In genomic region chr5:120613729-120614128, GRCh38 we compare ENCODE assay signal across 20 cellular contexts.
A peak's percentile ranks its signal among the peaks of the same experiment; 100 is the strongest.
DNase-seq lines count a peak whose midpoint lies in the region; ATAC-seq and TF ChIP-seq lines count a peak whose summit lies in the region.
"Had no signal": no experiment of that assay in that cellular context is flagged by ENCODE, and none has a peak within 500 bp of the region (broad histone marks: within the 10 kb centered on the region; RNA-seq: fewer than 3 reads in every experiment).

No MANE protein-coding gene starts in this region.

- H2AFZ ChIP-seq in neuronal stem cell (ENCODE audit: low read length), result peak overlapping the region; percentile 3

- no peaks in the 10 kb centered on the region for H3K79me1 ChIP-seq in neuronal stem cell (ENCODE audit: low read depth, low read length)

- ATAC-seq in SK-N-SH treated with all-trans-retinoic acid at 6 μM for 48 hours, result peak; percentile 50
- ATAC-seq in HG03469 (IDR thresholded peaks at IDR 0.05; ENCODE audit: unreplicated experiment), result no peak
- ATAC-seq in GM19023 (IDR thresholded peaks at IDR 0.05; ENCODE audit: unreplicated experiment), result no peak
- ATAC-seq: activated naive CD8-positive, alpha-beta T cell treated with anti-CD3 and anti-CD28 coated beads, Interleukin-2, amount 50 U/mL, for 24 hours; natural killer cell had no signal

- H3K36me3 ChIP-seq in neuronal stem cell (replicated peaks in 1 of 2; ENCODE audit: control insufficient read depth in 2 of 2, insufficient read depth in 2 of 2, low read length in 2 of 2) (no peaks in the 10 kb centered on the region), A673 (ENCODE audit: insufficient read depth, low read length, poor library complexity, severe bottlenecking) (no peaks in the 10 kb centered on the region)

- H2BK12ac ChIP-seq in neuronal stem cell (ENCODE audit: low read length), result no peak overlapping the region

- POLR2A ChIA-PET in A673 (lab: Charles Lee; ENCODE audit: low non-redundant PET), result no interaction called here

- H3K4me3 ChIP-seq in fibroblast of mammary gland (ENCODE audit: control insufficient read depth, low read depth, low read length), result no peak overlapping the region
- H3K4me3 ChIP-seq in neuronal stem cell (ENCODE audit: low read length in 2 of 2), result no peak overlapping the region
- H3K4me3 ChIP-seq in A673 (ENCODE audit: low read depth, low read length, poor library complexity, severe bottlenecking), result no peak overlapping the region

- H3K23ac ChIP-seq in neuronal stem cell (ENCODE audit: low read depth, low read length, poor library complexity), result no peak overlapping the region

- H3K27me3 ChIP-seq in neuronal stem cell (ENCODE audit: control insufficient read depth in 3 of 3, insufficient read depth in 3 of 3, low read depth in 1 of 3, low read length in 3 of 3) (no peaks in the 10 kb centered on the region), A673 (replicated peaks; ENCODE audit: insufficient read depth, low read depth, low read length, poor library complexity) (no peaks in the 10 kb centered on the region)

- no peak overlapping the region for H2BK5ac ChIP-seq in neuronal stem cell (ENCODE audit: low read length)

- H3K4me2 ChIP-seq in neuronal stem cell (ENCODE audit: insufficient read depth, low read length, poor library complexity, severe bottlenecking), result no peak overlapping the region

- CTCF ChIA-PET in A673 (lab: Charles Lee), result no interaction called here

- H2BK15ac ChIP-seq in neuronal stem cell (ENCODE audit: low read length), result no peak overlapping the region

- intact Hi-C loops in A673 (cut with micrococcal nuclease; ENCODE audit: unreplicated experiment), result no loop called here

- no peak overlapping the region for H3K4ac ChIP-seq in neuronal stem cell (ENCODE audit: low read length)

- no peak overlapping the region for H2BK120ac ChIP-seq in neuronal stem cell (ENCODE audit: low read depth, low read length)

- H3K9me3 ChIP-seq in neuronal stem cell (replicated peaks in 1 of 2; ENCODE audit: control insufficient read depth in 2 of 2, insufficient read depth in 1 of 2, low read depth in 1 of 2, low read length in 2 of 2) (no peaks in the 10 kb centered on the region), A673 (ENCODE audit: low read depth, low read length, poor library complexity, severe bottlenecking) (no peaks in the 10 kb centered on the region)

- H2AK5ac ChIP-seq in neuronal stem cell (ENCODE audit: low read depth, low read length), result no peak overlapping the region

- no peak overlapping the region for H3K27ac ChIP-seq in neuronal stem cell (replicated peaks; ENCODE audit: low read length)
- H3K27ac ChIP-seq in A673 (ENCODE audit: low read depth, low read length, poor library complexity, severe bottlenecking), result no peak overlapping the region

- DNase-seq in ELR (ENCODE audit: low read depth) (peak; percentile 44), fibroblast of mammary gland (ENCODE audit: low read depth) (peak; percentile 25), neuronal stem cell (ENCODE audit: low spot score) (no peak), D341Med (ENCODE audit: low spot score) (no peak), A673 (ENCODE audit: low spot score) (no peak)
- DNase-seq: activated CD4-positive, alpha-beta T cell treated with anti-CD3 and anti-CD28 coated beads, Interleukin-2, amount 10 ng/mL, durations not matched to agents 7 days and 5 days; activated CD8-positive, alpha-beta memory T cell treated with anti-CD3 and anti-CD28 coated beads, Interleukin-2, amount 50 U/mL, for 4 hours; activated naive CD8-positive, alpha-beta T cell treated with anti-CD3 and anti-CD28 coated beads, Interleukin-2, amount 50 U/mL, for 24 hours; CD4-positive, alpha-beta T cell; effector CD8-positive, alpha-beta T cell; KG1; natural killer cell; NCI-H1092; NCI-H2081 treated with DMSO at 0.1 percent for 48 hours; NCI-H446 treated with DMSO at 0.1 percent for 48 hours; stimulated activated CD4-positive, alpha-beta T cell treated with anti-CD3 and anti-CD28 coated beads, Interleukin-12 subunit alpha, Interleukin-12 subunit beta, amount 100 ng/mL, for 4 hours; stimulated activated CD8-positive, alpha-beta memory T cell treated with anti-CD3 and anti-CD28 coated beads, Interleukin-4, amount 100 ng/mL, for 48 hours had no signal

- no peak overlapping the region for H3K14ac ChIP-seq in neuronal stem cell (ENCODE audit: low read length)

- H3K4me1 ChIP-seq in neuronal stem cell (ENCODE audit: control insufficient read depth in 2 of 2, insufficient read depth in 1 of 2, low read depth in 1 of 2, low read length in 2 of 2), result peaks cover 0 to 2% of the 10 kb centered on the region in 2 donors
- no peaks in the 10 kb centered on the region for H3K4me1 ChIP-seq in A673 (ENCODE audit: insufficient read depth, low read length, poor library complexity, severe bottlenecking)

- H4K8ac ChIP-seq in neuronal stem cell (ENCODE audit: low read depth, low read length), result no peak overlapping the region

- no peak overlapping the region for H4K91ac ChIP-seq in neuronal stem cell (ENCODE audit: low read depth, low read length, poor library complexity)

- no TSS peak for BruUV-seq in A673 (replicated peaks; lab: Mats Ljungman, UMichigan)

- no peak overlapping the region for H3K18ac ChIP-seq in neuronal stem cell (ENCODE audit: low read length)

- TF ChIP-seq CTCF in fibroblast of mammary gland (conservative IDR thresholded peaks at IDR 0.05; ENCODE audit: control insufficient read depth, insufficient read depth, low read depth, low read length), result no peak
- no peak for TF ChIP-seq CTCF in A673 (conservative IDR thresholded peaks at IDR 0.05; ENCODE audit: low read depth, low read length)

- H3K9ac ChIP-seq in neuronal stem cell (ENCODE audit: low read depth, low read length, poor library complexity), result no peak overlapping the region

TF ChIP-seq in SK-N-SH treated with all-trans-retinoic acid at 6 μM for 48 hours, 23 proteins besides CTCF, POLR2A, EP300 and RAD21:
- no peak for TF ChIP-seq ZFP30 (CRISPR knock-in tag; IDR thresholded peaks at IDR 0.05)
- TF ChIP-seq, protein P1, sequence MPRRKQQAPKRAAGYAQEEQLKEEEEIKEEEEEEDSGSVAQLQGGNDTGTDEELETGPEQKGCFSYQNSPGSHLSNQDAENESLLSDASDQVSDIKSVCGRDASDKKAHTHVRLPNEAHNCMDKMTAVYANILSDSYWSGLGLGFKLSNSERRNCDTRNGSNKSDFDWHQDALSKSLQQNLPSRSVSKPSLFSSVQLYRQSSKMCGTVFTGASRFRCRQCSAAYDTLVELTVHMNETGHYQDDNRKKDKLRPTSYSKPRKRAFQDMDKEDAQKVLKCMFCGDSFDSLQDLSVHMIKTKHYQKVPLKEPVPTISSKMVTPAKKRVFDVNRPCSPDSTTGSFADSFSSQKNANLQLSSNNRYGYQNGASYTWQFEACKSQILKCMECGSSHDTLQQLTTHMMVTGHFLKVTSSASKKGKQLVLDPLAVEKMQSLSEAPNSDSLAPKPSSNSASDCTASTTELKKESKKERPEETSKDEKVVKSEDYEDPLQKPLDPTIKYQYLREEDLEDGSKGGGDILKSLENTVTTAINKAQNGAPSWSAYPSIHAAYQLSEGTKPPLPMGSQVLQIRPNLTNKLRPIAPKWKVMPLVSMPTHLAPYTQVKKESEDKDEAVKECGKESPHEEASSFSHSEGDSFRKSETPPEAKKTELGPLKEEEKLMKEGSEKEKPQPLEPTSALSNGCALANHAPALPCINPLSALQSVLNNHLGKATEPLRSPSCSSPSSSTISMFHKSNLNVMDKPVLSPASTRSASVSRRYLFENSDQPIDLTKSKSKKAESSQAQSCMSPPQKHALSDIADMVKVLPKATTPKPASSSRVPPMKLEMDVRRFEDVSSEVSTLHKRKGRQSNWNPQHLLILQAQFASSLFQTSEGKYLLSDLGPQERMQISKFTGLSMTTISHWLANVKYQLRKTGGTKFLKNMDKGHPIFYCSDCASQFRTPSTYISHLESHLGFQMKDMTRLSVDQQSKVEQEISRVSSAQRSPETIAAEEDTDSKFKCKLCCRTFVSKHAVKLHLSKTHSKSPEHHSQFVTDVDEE (CRISPR knock-in tag; IDR thresholded peaks at IDR 0.05), result no peak
- TF ChIP-seq, protein P2, sequence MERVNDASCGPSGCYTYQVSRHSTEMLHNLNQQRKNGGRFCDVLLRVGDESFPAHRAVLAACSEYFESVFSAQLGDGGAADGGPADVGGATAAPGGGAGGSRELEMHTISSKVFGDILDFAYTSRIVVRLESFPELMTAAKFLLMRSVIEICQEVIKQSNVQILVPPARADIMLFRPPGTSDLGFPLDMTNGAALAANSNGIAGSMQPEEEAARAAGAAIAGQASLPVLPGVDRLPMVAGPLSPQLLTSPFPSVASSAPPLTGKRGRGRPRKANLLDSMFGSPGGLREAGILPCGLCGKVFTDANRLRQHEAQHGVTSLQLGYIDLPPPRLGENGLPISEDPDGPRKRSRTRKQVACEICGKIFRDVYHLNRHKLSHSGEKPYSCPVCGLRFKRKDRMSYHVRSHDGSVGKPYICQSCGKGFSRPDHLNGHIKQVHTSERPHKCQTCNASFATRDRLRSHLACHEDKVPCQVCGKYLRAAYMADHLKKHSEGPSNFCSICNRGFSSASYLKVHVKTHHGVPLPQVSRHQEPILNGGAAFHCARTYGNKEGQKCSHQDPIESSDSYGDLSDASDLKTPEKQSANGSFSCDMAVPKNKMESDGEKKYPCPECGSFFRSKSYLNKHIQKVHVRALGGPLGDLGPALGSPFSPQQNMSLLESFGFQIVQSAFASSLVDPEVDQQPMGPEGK (CRISPR knock-in tag; IDR thresholded peaks at IDR 0.05; ENCODE audit: borderline replicate concordance), result no peak

Comparison
In these comparisons a context has a peak if more than half of its experiments do, and no peak if none do; other contexts are left out.
1. DNase-seq: peak in ELR (single experiment) and fibroblast of mammary gland (single experiment); none in neuronal stem cell (single experiment), D341Med (single experiment) and A673 (single experiment).